Comparison of ENCODE assay signal across 8 cellular contexts in the genomic region with DNA sequence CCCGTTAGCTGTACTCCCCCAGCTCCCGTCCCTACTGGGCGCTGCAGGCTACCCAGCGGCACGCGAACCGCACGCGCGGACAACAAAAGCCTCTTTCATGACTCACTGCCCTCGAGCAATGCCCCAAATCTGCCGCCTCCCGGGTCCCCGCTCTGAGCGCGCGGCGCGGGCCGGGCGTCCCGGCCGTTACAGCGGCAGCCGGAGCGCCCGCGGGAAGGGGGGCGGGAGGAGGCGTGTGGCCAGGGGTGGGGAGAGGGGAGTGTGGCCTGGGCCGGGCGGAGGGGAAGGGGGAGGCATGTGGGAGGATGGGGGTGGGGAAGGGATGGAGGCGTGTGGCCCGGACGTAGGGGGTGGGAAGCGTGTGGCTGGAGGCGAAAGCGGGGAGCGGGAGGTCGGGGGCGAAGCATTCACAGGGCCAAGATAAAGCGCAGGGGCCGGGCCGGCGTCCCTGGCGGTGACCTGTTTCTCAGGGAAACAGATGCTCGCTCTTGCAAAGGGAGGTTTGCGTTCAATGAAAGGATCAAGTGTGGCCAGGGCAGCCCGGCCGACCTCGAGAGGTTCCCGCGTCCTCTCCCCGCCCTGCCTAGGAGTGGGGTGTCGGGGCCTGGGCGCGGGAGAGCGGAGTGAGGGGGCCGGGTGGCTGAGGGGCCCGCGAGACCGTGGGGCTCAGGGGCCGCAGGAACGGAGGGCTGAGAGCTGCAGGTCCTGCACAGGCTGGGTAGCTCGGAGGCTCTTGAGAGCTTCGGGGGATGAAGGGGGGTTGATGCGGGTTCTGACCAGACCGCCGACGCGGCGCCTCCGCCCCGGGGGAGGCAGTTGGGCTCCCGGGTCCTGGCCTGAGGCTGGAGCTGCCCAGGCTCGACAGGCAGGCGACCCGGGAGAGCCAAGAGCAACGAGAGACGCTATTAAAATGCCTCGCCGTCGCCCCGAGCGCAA. TPM values are rescaled to one million over a fixed set of nuclear protein-coding genes. Genes with fewer than 3 reads are reported as not detected.
DNase-seq lines count a peak whose midpoint lies in the region; ATAC-seq and TF ChIP-seq lines count a peak whose summit lies in the region.

No MANE protein-coding gene starts in this region.

- H2AFZ ChIP-seq in hepatocyte = peak overlapping the region; percentile 40

- H3K9me3 ChIP-seq in hepatocyte (ENCODE audit: low read depth) = no peaks in the 10 kb centered on the region
- H3K9me3 ChIP-seq in thymus (ENCODE audit: control insufficient read depth) = peaks cover 3% of the 10 kb centered on the region

- peak; percentile 31 for ATAC-seq in WTC11
- no peak for ATAC-seq in HG03045 (IDR thresholded peaks at IDR 0.05; ENCODE audit: unreplicated experiment)

- no peak overlapping the region for H3K27ac Mint-ChIP-seq in activated naive CD4-positive, alpha-beta T cell treated with anti-CD3 and anti-CD28 coated beads, Interleukin-2, amount 50 U/mL, for 24 hours
- H3K27ac Mint-ChIP-seq in WTC11 = no peak overlapping the region

- no peaks in the 10 kb centered on the region for H3K9me2 ChIP-seq in hepatocyte (replicated peaks; ENCODE audit: insufficient read depth)

- peak overlapping the region; percentile 80 for H3K4me2 ChIP-seq in hepatocyte

- H3K4me1 Mint-ChIP-seq in activated naive CD4-positive, alpha-beta T cell treated with anti-CD3 and anti-CD28 coated beads, Interleukin-2, amount 50 U/mL, for 24 hours = peaks cover 41% of the 10 kb centered on the region
- peaks cover 71% of the 10 kb centered on the region for H3K4me1 Mint-ChIP-seq in WTC11

- peak overlapping the region; percentile 63 for H3K4me3 Mint-ChIP-seq in activated naive CD4-positive, alpha-beta T cell treated with anti-CD3 and anti-CD28 coated beads, Interleukin-2, amount 50 U/mL, for 24 hours
- peak overlapping the region; percentile 77 for H3K4me3 Mint-ChIP-seq in WTC11

- H3K9me3 Mint-ChIP-seq in activated naive CD4-positive, alpha-beta T cell treated with anti-CD3 and anti-CD28 coated beads, Interleukin-2, amount 50 U/mL, for 24 hours = peaks cover under 1% of the 10 kb centered on the region
- H3K9me3 Mint-ChIP-seq in WTC11 = no peaks in the 10 kb centered on the region

- peaks cover 99% of the 10 kb centered on the region for H3K27me3 ChIP-seq in hepatocyte
- H3K27me3 ChIP-seq in thymus (ENCODE audit: control insufficient read depth, insufficient read depth) = peaks cover 63% of the 10 kb centered on the region

- no peak for TF ChIP-seq CTCF in WTC11 (IDR thresholded peaks at IDR 0.05)
- TF ChIP-seq CTCF in hepatocyte (IDR thresholded peaks at IDR 0.05; ENCODE audit: poor library complexity) = no peak

- no peaks in the 10 kb centered on the region for H4K20me1 ChIP-seq in hepatocyte (ENCODE audit: insufficient read depth, poor library complexity, severe bottlenecking)

- H3K36me3 Mint-ChIP-seq in activated naive CD4-positive, alpha-beta T cell treated with anti-CD3 and anti-CD28 coated beads, Interleukin-2, amount 50 U/mL, for 24 hours = peaks cover 1% of the 10 kb centered on the region
- no peaks in the 10 kb centered on the region for H3K36me3 Mint-ChIP-seq in WTC11

- DNase-seq in activated naive CD4-positive, alpha-beta T cell treated with anti-CD3 and anti-CD28 coated beads, Interleukin-2, amount 50 U/mL, for 16 hours = no peak
- peak; percentile 72 for DNase-seq in WTC11 (ENCODE audit: low spot score)
- DNase-seq in hepatocyte (ENCODE audit: low spot score) = peak; percentile 13
- DNase-seq in Ammon's horn (ENCODE audit: low spot score) = no peak
- no peak for DNase-seq in mesenteric fat pad (ENCODE audit: low spot score)

- H3K79me2 ChIP-seq in hepatocyte = no peaks in the 10 kb centered on the region

- WGBS in hepatocyte (ENCODE audit: low lambda C conversion rate, missing lambda C conversion rate) = 2% methylated on average over 41 of the region's 85 CpGs
- 4% methylated on average over 85 of the region's 85 CpGs for WGBS in thymus

- no peaks in the 10 kb centered on the region for H3K36me3 ChIP-seq in hepatocyte (replicated peaks; ENCODE audit: insufficient read depth, low read depth)
- H3K36me3 ChIP-seq in thymus (ENCODE audit: control insufficient read depth, insufficient read depth) = no peaks in the 10 kb centered on the region

- H3K4me3 ChIP-seq in hepatocyte = no peak overlapping the region
- H3K4me3 ChIP-seq in thymus (ENCODE audit: low read length) = peak overlapping the region; percentile 3

- H3K27ac ChIP-seq in hepatocyte = no peak overlapping the region
- no peak overlapping the region for H3K27ac ChIP-seq in thymus (ENCODE audit: low read depth)

- POLR2A ChIA-PET in WTC11 (lab: Charles Lee) = interaction anchor here (0.7 kb wide), 1 partner anchor 27 kb away, joined by 3 read pairs; a partner anchor contains a TSS

- H3K4me1 ChIP-seq in hepatocyte (ENCODE audit: insufficient read depth) (peaks cover 17% of the 10 kb centered on the region), thymus (ENCODE audit: control insufficient read depth, insufficient read depth, low read length) (peaks cover 7% of the 10 kb centered on the region)

- CTCF ChIA-PET in WTC11 (lab: Charles Lee) = interaction anchor here (1.1 to 1.2 kb wide), 3 partner anchors 17 to 31 kb away, joined by 3 to 7 read pairs (median 3); no protein-coding TSS in a partner anchor

- H3K27me3 Mint-ChIP-seq in activated naive CD4-positive, alpha-beta T cell treated with anti-CD3 and anti-CD28 coated beads, Interleukin-2, amount 50 U/mL, for 24 hours = peaks cover 64% of the 10 kb centered on the region
- peaks cover 100% of the 10 kb centered on the region for H3K27me3 Mint-ChIP-seq in WTC11 (ENCODE audit: low read depth)

TF ChIP-seq in WTC11, 78 proteins besides CTCF, POLR2A, EP300 and RAD21:
- TF ChIP-seq ZNF263 (CRISPR knock-in tag; IDR thresholded peaks at IDR 0.05; ENCODE audit: low read depth) (no peak), FOXP1 (CRISPR knock-in tag; IDR thresholded peaks at IDR 0.05; ENCODE audit: borderline replicate concordance) (0 out of 2 replicates have a peak, but pooled peaks have one; percentile 31), ZBTB21 (CRISPR knock-in tag; IDR thresholded peaks at IDR 0.05; ENCODE audit: borderline replicate concordance) (0 out of 2 replicates have a peak, but pooled peaks have one; percentile 33)

RNA-seq across cellular contexts. Expression of a gene that starts 3.5 kb away (rescaled TPM):
- total RNA-seq in WTC11 (2021) = 0.07 to 0.11 TPM (median 0.07 TPM) in 3 replicates
- total RNA-seq in hepatocyte = 0.60 and 1.3 TPM in 2 replicates
- 0.17 and 0.53 TPM in 2 replicates for polyA plus RNA-seq in hepatocyte
- 0.46 TPM for polyA plus RNA-seq in thymus
- not detected for total RNA-seq in mesenteric fat pad

RNA-seq across cellular contexts. Expression of a gene that starts 26.9 kb away (rescaled TPM):
- total RNA-seq in WTC11 (2021) (0.14 to 0.24 TPM in 2 of 3 replicates, not detected in the other), hepatocyte (1.1 and 2.3 TPM in 2 replicates), mesenteric fat pad (not detected)
- polyA plus RNA-seq in hepatocyte (1.9 and 2.0 TPM in 2 replicates), thymus (2.4 TPM)

Comparison
In these comparisons a context has a peak if more than half of its experiments do, and no peak if none do; other contexts are left out.
1. DNase-seq: peak in WTC11 (single experiment) and hepatocyte (single experiment); none in activated naive CD4-positive, alpha-beta T cell treated with anti-CD3 and anti-CD28 coated beads, Interleukin-2, amount 50 U/mL, for 16 hours (single experiment), Ammon's horn (single experiment) and mesenteric fat pad (single experiment).